ENCODE assay signal across 1 cellular context in the genomic region with DNA sequence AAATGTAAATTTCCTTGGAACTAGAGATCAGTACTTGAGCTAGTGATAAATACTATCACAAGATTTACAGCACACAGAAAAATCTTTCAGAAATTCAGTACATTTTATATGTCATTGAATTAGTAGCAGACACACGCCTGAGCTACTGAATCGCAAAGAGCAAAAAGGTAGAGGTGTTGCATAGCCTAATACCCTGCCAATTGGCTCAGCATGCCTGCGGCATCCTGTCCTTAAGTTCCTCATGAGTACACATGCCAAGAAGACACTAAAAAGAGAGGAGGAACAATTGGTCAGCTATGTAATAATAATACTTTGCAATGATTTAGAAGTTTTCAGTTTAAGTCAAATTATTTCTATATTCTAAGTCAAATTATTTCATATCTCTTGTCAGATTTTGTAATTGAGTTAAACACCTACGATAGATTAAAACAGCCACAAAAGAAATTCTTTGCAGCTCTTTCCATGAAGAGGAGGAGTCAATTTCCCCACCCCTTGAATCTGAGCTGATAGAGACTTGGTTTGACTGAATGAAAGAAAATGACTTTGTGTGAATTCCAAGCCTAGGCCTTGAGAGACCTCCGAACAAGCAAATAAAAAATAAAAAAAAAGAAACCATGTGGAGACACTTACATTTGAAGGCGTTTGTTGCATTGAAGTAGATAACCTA.
TF ChIP-seq lines count a peak whose summit lies in the region.

No MANE protein-coding gene starts in this region.

TF ChIP-seq in HepG2, 621 proteins besides CTCF, POLR2A, EP300 and RAD21 (continued from another document):
- TF ChIP-seq, protein P1, sequence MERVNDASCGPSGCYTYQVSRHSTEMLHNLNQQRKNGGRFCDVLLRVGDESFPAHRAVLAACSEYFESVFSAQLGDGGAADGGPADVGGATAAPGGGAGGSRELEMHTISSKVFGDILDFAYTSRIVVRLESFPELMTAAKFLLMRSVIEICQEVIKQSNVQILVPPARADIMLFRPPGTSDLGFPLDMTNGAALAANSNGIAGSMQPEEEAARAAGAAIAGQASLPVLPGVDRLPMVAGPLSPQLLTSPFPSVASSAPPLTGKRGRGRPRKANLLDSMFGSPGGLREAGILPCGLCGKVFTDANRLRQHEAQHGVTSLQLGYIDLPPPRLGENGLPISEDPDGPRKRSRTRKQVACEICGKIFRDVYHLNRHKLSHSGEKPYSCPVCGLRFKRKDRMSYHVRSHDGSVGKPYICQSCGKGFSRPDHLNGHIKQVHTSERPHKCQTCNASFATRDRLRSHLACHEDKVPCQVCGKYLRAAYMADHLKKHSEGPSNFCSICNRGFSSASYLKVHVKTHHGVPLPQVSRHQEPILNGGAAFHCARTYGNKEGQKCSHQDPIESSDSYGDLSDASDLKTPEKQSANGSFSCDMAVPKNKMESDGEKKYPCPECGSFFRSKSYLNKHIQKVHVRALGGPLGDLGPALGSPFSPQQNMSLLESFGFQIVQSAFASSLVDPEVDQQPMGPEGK (CRISPR knock-in tag; IDR thresholded peaks at IDR 0.05) = no peak
- TF ChIP-seq ZNF282 (IDR thresholded peaks at IDR 0.05; ENCODE audit: partially characterized antibody) = no peak
- TF ChIP-seq, protein P2, sequence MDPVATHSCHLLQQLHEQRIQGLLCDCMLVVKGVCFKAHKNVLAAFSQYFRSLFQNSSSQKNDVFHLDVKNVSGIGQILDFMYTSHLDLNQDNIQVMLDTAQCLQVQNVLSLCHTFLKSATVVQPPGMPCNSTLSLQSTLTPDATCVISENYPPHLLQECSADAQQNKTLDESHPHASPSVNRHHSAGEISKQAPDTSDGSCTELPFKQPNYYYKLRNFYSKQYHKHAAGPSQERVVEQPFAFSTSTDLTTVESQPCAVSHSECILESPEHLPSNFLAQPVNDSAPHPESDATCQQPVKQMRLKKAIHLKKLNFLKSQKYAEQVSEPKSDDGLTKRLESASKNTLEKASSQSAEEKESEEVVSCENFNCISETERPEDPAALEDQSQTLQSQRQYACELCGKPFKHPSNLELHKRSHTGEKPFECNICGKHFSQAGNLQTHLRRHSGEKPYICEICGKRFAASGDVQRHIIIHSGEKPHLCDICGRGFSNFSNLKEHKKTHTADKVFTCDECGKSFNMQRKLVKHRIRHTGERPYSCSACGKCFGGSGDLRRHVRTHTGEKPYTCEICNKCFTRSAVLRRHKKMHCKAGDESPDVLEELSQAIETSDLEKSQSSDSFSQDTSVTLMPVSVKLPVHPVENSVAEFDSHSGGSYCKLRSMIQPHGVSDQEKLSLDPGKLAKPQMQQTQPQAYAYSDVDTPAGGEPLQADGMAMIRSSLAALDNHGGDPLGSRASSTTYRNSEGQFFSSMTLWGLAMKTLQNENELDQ (CRISPR knock-in tag; IDR thresholded peaks at IDR 0.05; ENCODE audit: borderline replicate concordance) = no peak
- no peak for TF ChIP-seq KDM6A (CRISPR knock-in tag; IDR thresholded peaks at IDR 0.05; ENCODE audit: low read depth)
- TF ChIP-seq NR3C1 (CRISPR knock-in tag; IDR thresholded peaks at IDR 0.05) = no peak
- TF ChIP-seq ZNF337 (CRISPR knock-in tag; IDR thresholded peaks at IDR 0.05; ENCODE audit: borderline replicate concordance, low read depth) = no peak
